19 cellular contexts compared by ENCODE assay signal in the genomic region with DNA sequence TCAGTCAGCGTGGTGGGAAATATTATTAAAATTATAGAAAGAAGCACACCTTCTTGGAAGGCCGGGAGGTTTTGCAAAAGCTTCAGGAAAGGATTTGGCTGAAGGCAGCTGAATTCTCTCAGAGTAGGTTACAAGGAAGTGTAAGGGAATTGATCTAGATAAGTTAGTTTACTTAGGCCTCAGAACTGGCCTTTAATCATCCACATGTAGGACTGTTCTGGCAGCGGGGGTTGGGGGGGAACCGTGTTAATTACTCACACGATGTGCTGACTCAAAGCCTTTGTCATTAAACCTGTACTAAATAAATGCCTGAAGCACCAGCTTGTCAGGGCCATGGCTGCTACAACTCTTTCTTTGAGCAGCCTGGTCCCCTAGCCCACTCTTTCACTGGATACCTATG. TPM values are rescaled to one million over a fixed set of nuclear protein-coding genes. Genes with fewer than 3 reads are reported as not detected.
DNase-seq lines count a peak whose midpoint lies in the region; ATAC-seq, FAIRE-seq and TF ChIP-seq lines count a peak whose summit lies in the region.
"Had no signal": no experiment of that assay in that cellular context is flagged by ENCODE, and none has a peak within 500 bp of the region (broad histone marks: within the 10 kb centered on the region; RNA-seq: fewer than 3 reads in every experiment).

No MANE protein-coding gene starts in this region.

- no peaks in the 10 kb centered on the region for H4K20me1 ChIP-seq in K562 (replicated peaks; ENCODE audit: control insufficient read depth, insufficient read depth, low read length)
- no peaks in the 10 kb centered on the region for H4K20me1 ChIP-seq in hepatocyte (ENCODE audit: insufficient read depth, poor library complexity, severe bottlenecking)
- H4K20me1 ChIP-seq: BLaER1 treated with 17β-estradiol and CSF1 and Interleukin-3, amounts not matched to agents 10 nM and 100 nM had no signal

- no peak overlapping the region for H3K4me3 Mint-ChIP-seq in Calu3 (ENCODE audit: low read depth, unreplicated experiment)
- no peak overlapping the region for H3K4me3 Mint-ChIP-seq in naive thymus-derived CD8-positive, alpha-beta T cell
- H3K4me3 Mint-ChIP-seq: CD4-positive, alpha-beta T cell had no signal

- TF ChIP-seq EP300 in K562 (IDR thresholded peaks at IDR 0.05; ENCODE audit: low read length), result no peak

- H3K4me2 ChIP-seq in K562 (ENCODE audit: insufficient read depth, low read length) (no peak overlapping the region), hepatocyte (no peak overlapping the region)
- H3K4me2 ChIP-seq: BLaER1 treated with 17β-estradiol and CSF1 and Interleukin-3, amounts not matched to agents 10 nM and 100 nM had no signal

- H3K27ac Mint-ChIP-seq in Calu3 (ENCODE audit: unreplicated experiment), result no peak overlapping the region
- H3K27ac Mint-ChIP-seq in naive thymus-derived CD8-positive, alpha-beta T cell, result peak overlapping the region in 1 of 10 donors; percentile 35
- H3K27ac Mint-ChIP-seq: CD4-positive, alpha-beta T cell had no signal

- no peaks in the 10 kb centered on the region for H3K27me3 Mint-ChIP-seq in Calu3 (ENCODE audit: unreplicated experiment)
- H3K27me3 Mint-ChIP-seq in naive thymus-derived CD8-positive, alpha-beta T cell, result no peaks in the 10 kb centered on the region
- H3K27me3 Mint-ChIP-seq: CD4-positive, alpha-beta T cell had no signal

- no peaks in the 10 kb centered on the region for H3K36me3 Mint-ChIP-seq in Calu3 (ENCODE audit: insufficient read depth, unreplicated experiment)
- H3K36me3 Mint-ChIP-seq in naive thymus-derived CD8-positive, alpha-beta T cell, result peaks cover 0 to 5% (median 3%) of the 10 kb centered on the region in 3 donors

- H3K9ac ChIP-seq in K562 (ENCODE audit: insufficient read depth in 1 of 2, low read depth in 2 of 2, low read length in 2 of 2), result no peak overlapping the region
- H3K9ac ChIP-seq: BLaER1 treated with 17β-estradiol and CSF1 and Interleukin-3, amounts not matched to agents 10 nM and 100 nM had no signal

- WGBS in K562 (ENCODE audit: insufficient coverage, low coverage, missing lambda C conversion rate), result 13% methylated on average over 4 of the region's 5 CpGs
- WGBS in hepatocyte (ENCODE audit: low lambda C conversion rate, missing lambda C conversion rate), result 91% methylated on average over 5 of the region's 5 CpGs

- no peak for FAIRE-seq in K562 (lab: Jason Lieb, UNC)
- FAIRE-seq: D721Med, G401.6, GM12891, H1 had no signal

- H3K36me3 ChIP-seq in K562 (ENCODE audit: control insufficient read depth, insufficient read depth, low read length) (no peaks in the 10 kb centered on the region), hepatocyte (replicated peaks; ENCODE audit: insufficient read depth, low read depth) (no peaks in the 10 kb centered on the region), right atrium auricular region (no peaks in the 10 kb centered on the region)
- H3K36me3 ChIP-seq: HAP-1 had no signal

- H3K4me3 ChIP-seq in K562 (no peak overlapping the region), hepatocyte (no peak overlapping the region), right atrium auricular region (no peak overlapping the region)
- H3K4me3 ChIP-seq: BLaER1 treated with 17β-estradiol and CSF1 and Interleukin-3, amounts not matched to agents 10 nM and 100 nM; HAP-1 had no signal

- TF ChIP-seq CTCF in Calu3 (IDR thresholded peaks at IDR 0.05; ENCODE audit: unreplicated experiment) (no peak), K562 (IDR thresholded peaks at IDR 0.05 in 2 of 3, conservative IDR thresholded peaks at IDR 0.05 in 1 of 3; ENCODE audit: insufficient read depth in 2 of 3, low read depth in 1 of 3, low read length in 3 of 3) (no peak), hepatocyte (IDR thresholded peaks at IDR 0.05; ENCODE audit: poor library complexity) (no peak), right atrium auricular region (IDR thresholded peaks at IDR 0.05) (no peak)

- no peaks in the 10 kb centered on the region for H3K9me2 ChIP-seq in hepatocyte (replicated peaks; ENCODE audit: insufficient read depth)

- DNase-seq in Calu3 (peak; percentile 2), M059J (ENCODE audit: low read depth) (peak; percentile 8), K562 (ENCODE audit: extremely low read depth in 1 of 4, low spot score in 3 of 4) (no peak), hepatocyte (ENCODE audit: low spot score) (peak; percentile 14), right atrium auricular region (ENCODE audit: low spot score) (no peak)
- no peak for DNase-seq in naive thymus-derived CD8-positive, alpha-beta T cell
- DNase-seq: ACHN; CD4-positive, alpha-beta T cell; DMS153; DMS79 treated with DMSO at 0.1 percent for 48 hours; EL had no signal

- H3K9me3 ChIP-seq in K562 (replicated peaks; ENCODE audit: control insufficient read depth, insufficient read depth, low read depth, low read length) (no peaks in the 10 kb centered on the region; the same call in 1 of the 2 replicates), hepatocyte (ENCODE audit: low read depth) (no peaks in the 10 kb centered on the region), right atrium auricular region (no peaks in the 10 kb centered on the region)
- H3K9me3 ChIP-seq: HAP-1 had no signal

- H3K27me3 ChIP-seq in K562 (ENCODE audit: control insufficient read depth in 2 of 2, insufficient read depth in 2 of 2, low read length in 2 of 2) (no peaks in the 10 kb centered on the region), hepatocyte (no peaks in the 10 kb centered on the region), right atrium auricular region (no peaks in the 10 kb centered on the region)
- H3K27me3 ChIP-seq: BLaER1 treated with 17β-estradiol and CSF1 and Interleukin-3, amounts not matched to agents 10 nM and 100 nM had no signal

- H3K79me2 ChIP-seq in K562 (ENCODE audit: control insufficient read depth, insufficient read depth, low read length) (no peaks in the 10 kb centered on the region), hepatocyte (no peaks in the 10 kb centered on the region)

- CTCF ChIA-PET in Calu3 (lab: Charles Lee) (interaction anchor here (0.6 kb wide), 1 partner anchor 573 kb away, joined by 6 read pairs; no protein-coding TSS in a partner anchor), K562 (lab: Yijun Ruan, JAX; ENCODE audit: low intra/inter-chr PET ratio) (no interaction called here)

- BruUV-seq in Calu3 (replicated peaks; lab: Mats Ljungman, UMichigan) (no TSS peak), K562 (replicated peaks; lab: Mats Ljungman, UMichigan) (no TSS peak)

- TF ChIP-seq POLR2A in K562 (conservative IDR thresholded peaks at IDR 0.05), result no peak

- H3K4me1 ChIP-seq in K562 (replicated peaks in 1 of 2; ENCODE audit: control insufficient read depth in 2 of 2, insufficient read depth in 2 of 2, low read length in 2 of 2) (no peaks in the 10 kb centered on the region), hepatocyte (ENCODE audit: insufficient read depth) (no peaks in the 10 kb centered on the region), right atrium auricular region (no peaks in the 10 kb centered on the region)
- H3K4me1 ChIP-seq: BLaER1 treated with 17β-estradiol and CSF1 and Interleukin-3, amounts not matched to agents 10 nM and 100 nM; HAP-1 had no signal

- TF ChIP-seq RAD21 in K562 (CRISPR knock-in tag; conservative IDR thresholded peaks at IDR 0.05 in 1 of 2, IDR thresholded peaks at IDR 0.05 in 1 of 2), result no peak

- H2AFZ ChIP-seq in K562 (ENCODE audit: low read depth, low read length) (no peak overlapping the region), hepatocyte (no peak overlapping the region)

- no peak for ATAC-seq in K562
- ATAC-seq in naive thymus-derived CD8-positive, alpha-beta T cell, result no peak
- no peak for ATAC-seq in GM18498 (IDR thresholded peaks at IDR 0.05; ENCODE audit: unreplicated experiment)

- POLR2A ChIA-PET in K562 (lab: Yijun Ruan, JAX), result interaction anchor here (1.1 kb wide), 1 partner anchor 32 kb away, joined by 3 read pairs; no protein-coding TSS in a partner anchor
- POLR2A ChIA-PET in naive thymus-derived CD8-positive, alpha-beta T cell (lab: Charles Lee), result no interaction called here

- no peaks in the 10 kb centered on the region for H3K9me1 ChIP-seq in K562 (ENCODE audit: control insufficient read depth, insufficient read depth, low read length)

- no peaks in the 10 kb centered on the region for H3K9me3 Mint-ChIP-seq in Calu3 (ENCODE audit: low read depth, unreplicated experiment)
- H3K9me3 Mint-ChIP-seq in naive thymus-derived CD8-positive, alpha-beta T cell, result peaks cover 0 to 4% (median 0%) of the 10 kb centered on the region in 9 donors

- H3K27ac ChIP-seq in K562 (ENCODE audit: extremely low read depth, low read depth, low read length) (no peak overlapping the region), hepatocyte (no peak overlapping the region), right atrium auricular region (no peak overlapping the region)
- H3K27ac ChIP-seq: BLaER1 treated with 17β-estradiol and CSF1 and Interleukin-3, amounts not matched to agents 10 nM and 100 nM had no signal

- H3K4me1 Mint-ChIP-seq in Calu3 (ENCODE audit: low read depth, unreplicated experiment), result no peaks in the 10 kb centered on the region
- H3K4me1 Mint-ChIP-seq in naive thymus-derived CD8-positive, alpha-beta T cell, result no peaks in the 10 kb centered on the region

- intact Hi-C loops in Calu3 (cut with micrococcal nuclease; ENCODE audit: unreplicated experiment) (no loop called here), K562 (cut with micrococcal nuclease) (no loop called here)

- in situ Hi-C loops in K562 (cut with MboI), result no loop called here

RNA-seq across cellular contexts. Expression of gene ASB14, which starts 12.8 kb away (rescaled TPM):
- total RNA-seq in Calu3 (2022) (0.12 and 0.40 TPM in 2 replicates), K562 (2014; rRNA removed) (0.04 TPM in 1 of 2 replicates, not detected in the other), K562 (2014; rRNA removed; fragmentation: Illumina TruSeq; extraction: Trizol) (not detected in 2 replicates), K562 (2015; rRNA removed; fragmentation: Illumina TruSeq; extraction: Trizol) (not detected in 2 replicates), K562 (2021) (not detected in 2 replicates), hepatocyte (not detected in 2 replicates), right atrium auricular region (1 to 10 TPM in 1 of 2 donors, not detected in 1; 2.5 TPM)
- not detected in 2 replicates for total RNA-seq in M059J (2014; rRNA removed; shearing (Covaris generic))
- total RNA-seq in K562 (2011; cell fraction: chromatin; rRNA removed; ENCODE audit: low replicate concordance), result not detected in 2 replicates
- not detected in 2 replicates for total RNA-seq in K562 (2011; cell fraction: nucleolus; rRNA removed)
- total RNA-seq in K562 (2011; cell fraction: nucleoplasm; rRNA removed), result not detected in 2 replicates
- polyA plus RNA-seq in K562 (2011; rRNA removed) (0.03 TPM in 1 of 2 replicates, not detected in the other), K562 (2014; fragmentation: Illumina TruSeq; extraction: Trizol) (not detected in 2 replicates), K562 (2014; fragmentation: Nextera tagmentation; extraction: Ambion mirVana) (under 1 TPM; 0.01 to 0.07 TPM), K562 (2014; rRNA removed) (not detected in 2 replicates), hepatocyte (0.10 and 0.19 TPM in 2 replicates)
- polyA plus RNA-seq in K562 (2011; cell fraction: cytosol; rRNA removed), result not detected in 2 replicates
- polyA plus RNA-seq in K562 (2011; cell fraction: nucleus; rRNA removed), result not detected in 2 replicates
- 0.13 and 0.21 TPM in 2 replicates for polyA plus RNA-seq in K562 (2012)
- not detected in 2 replicates for polyA minus RNA-seq in K562 (2011; rRNA and poly(A)+ RNA removed)
- polyA minus RNA-seq in K562 (2011; cell fraction: cytosol; rRNA and poly(A)+ RNA removed), result not detected in 2 replicates
- not detected in 2 replicates for polyA minus RNA-seq in K562 (2011; cell fraction: nucleus; rRNA and poly(A)+ RNA removed)
- not detected for total RNA-seq in naive thymus-derived CD8-positive, alpha-beta T cell
- polyA plus RNA-seq in naive thymus-derived CD8-positive, alpha-beta T cell, result under 1 TPM; 0.08 to 0.90 (median 0.10) TPM
- total RNA-seq: A172; CD4-positive, alpha-beta T cell; H1 had no signal
- polyA plus RNA-seq: H1 had no signal

RNA-seq across cellular contexts. Expression of gene APPL1, which starts 52.2 kb away (rescaled TPM):
- total RNA-seq in Calu3 (2022) (26.1 and 31.9 TPM in 2 replicates), K562 (2014; rRNA removed) (6.8 and 7.1 TPM in 2 replicates), K562 (2014; rRNA removed; fragmentation: Illumina TruSeq; extraction: Trizol) (9.0 and 9.9 TPM in 2 replicates), K562 (2015; rRNA removed; fragmentation: Illumina TruSeq; extraction: Trizol) (10.5 and 12.3 TPM in 2 replicates), K562 (2021) (6.9 and 8.0 TPM in 2 replicates), hepatocyte (42.8 and 54.0 TPM in 2 replicates), right atrium auricular region (10 to 100 TPM; 31.6 to 38.1 TPM)
- 12.8 and 19.0 TPM in 2 replicates for total RNA-seq in M059J (2014; rRNA removed; shearing (Covaris generic))
- total RNA-seq in K562 (2011; cell fraction: chromatin; rRNA removed; ENCODE audit: low replicate concordance), result 8.2 and 14.3 TPM in 2 replicates
- 3.8 and 3.9 TPM in 2 replicates for total RNA-seq in K562 (2011; cell fraction: nucleolus; rRNA removed)
- total RNA-seq in K562 (2011; cell fraction: nucleoplasm; rRNA removed), result 5.7 and 9.1 TPM in 2 replicates
- polyA plus RNA-seq in K562 (2011; rRNA removed) (4.6 and 8.9 TPM in 2 replicates), K562 (2014; fragmentation: Illumina TruSeq; extraction: Trizol) (6.9 and 7.5 TPM in 2 replicates), K562 (2014; fragmentation: Nextera tagmentation; extraction: Ambion mirVana) (1 to 10 TPM; 2.8 to 3.5 TPM), K562 (2014; rRNA removed) (3.6 and 4.1 TPM in 2 replicates), hepatocyte (31.9 and 32.5 TPM in 2 replicates)
- 1.5 and 3.5 TPM in 2 replicates for polyA plus RNA-seq in K562 (2011; cell fraction: cytosol; rRNA removed)
- 3.4 and 6.7 TPM in 2 replicates for polyA plus RNA-seq in K562 (2011; cell fraction: nucleus; rRNA removed)
- 6.2 and 7.8 TPM in 2 replicates for polyA plus RNA-seq in K562 (2012)
- 8.7 and 11.9 TPM in 2 replicates for polyA minus RNA-seq in K562 (2011; rRNA and poly(A)+ RNA removed)
- polyA minus RNA-seq in K562 (2011; cell fraction: cytosol; rRNA and poly(A)+ RNA removed), result 5.1 and 7.0 TPM in 2 replicates
- 4.1 and 6.9 TPM in 2 replicates for polyA minus RNA-seq in K562 (2011; cell fraction: nucleus; rRNA and poly(A)+ RNA removed)
- total RNA-seq in naive thymus-derived CD8-positive, alpha-beta T cell, result 10 to 100 TPM; 34.7 to 36.2 TPM
- 10 to 100 TPM; 42.3 to 49.3 (median 46.1) TPM for polyA plus RNA-seq in naive thymus-derived CD8-positive, alpha-beta T cell

Comparison
In these comparisons a context has a peak if more than half of its experiments do, and no peak if none do; other contexts are left out.
1. DNase-seq: peak in Calu3 (single experiment), M059J (single experiment) and hepatocyte (single experiment); none in K562 (0 of 4), naive thymus-derived CD8-positive, alpha-beta T cell (0 of 10) and right atrium auricular region (single experiment).